Comparison of ENCODE assay signal across 1 cellular context in genomic region chr13:102814793-102815192, GRCh38.
A peak's percentile ranks its signal among the peaks of the same experiment; 100 is the strongest.
TF ChIP-seq lines count a peak whose summit lies in the region.

No MANE protein-coding gene starts in this region.

TF ChIP-seq in HepG2, 621 proteins besides CTCF, POLR2A, EP300 and RAD21:
- TF ChIP-seq CEBPB (IDR thresholded peaks at IDR 0.05; ENCODE audit: borderline replicate concordance, low read depth, low read length) (peak; percentile 66), TBP (CRISPR knock-in tag; IDR thresholded peaks at IDR 0.05) (no peak)
